Comparison of ENCODE assay signal across 9 cellular contexts in genomic region chr14:61252354-61253063, GRCh38. TPM values are rescaled to one million over a fixed set of nuclear protein-coding genes. Genes with fewer than 3 reads are reported as not detected.
DNase-seq lines count a peak whose midpoint lies in the region; ATAC-seq and TF ChIP-seq lines count a peak whose summit lies in the region.
"Had no signal": no experiment of that assay in that cellular context is flagged by ENCODE, and none has a peak within 500 bp of the region (broad histone marks: within the 10 kb centered on the region; RNA-seq: fewer than 3 reads in every experiment).

No MANE protein-coding gene starts in this region.

- H3K36me3 ChIP-seq in cardiac muscle cell = no peaks in the 10 kb centered on the region

- ATAC-seq in HG02759 (IDR thresholded peaks at IDR 0.05; ENCODE audit: unreplicated experiment) = peak; percentile 97
- peak; percentile 84 for ATAC-seq in activated naive CD8-positive, alpha-beta T cell treated with anti-CD3 and anti-CD28 coated beads, Interleukin-2, amount 10 ng/mL, durations not matched to agents 7 days and 5 days (ENCODE audit: low read depth)

- H3K27ac Mint-ChIP-seq in activated naive CD8-positive, alpha-beta T cell treated with anti-CD3 and anti-CD28 coated beads, Interleukin-2, amount 10 ng/mL, durations not matched to agents 7 days and 5 days = no peak overlapping the region
- H3K27ac Mint-ChIP-seq: stimulated activated naive CD8-positive, alpha-beta T cell treated with anti-CD3 and anti-CD28 coated beads, Interleukin-15, Interleukin-2, amounts not matched to agents 100 ng/mL and 50 ng/mL, for 24 hours had no signal

- POLR2A ChIA-PET in activated naive CD8-positive, alpha-beta T cell treated with anti-CD3 and anti-CD28 coated beads, Interleukin-2, amount 10 ng/mL, durations not matched to agents 7 days and 5 days (lab: Charles Lee) = no interaction called here

- DNase-seq in NCI-H1417 treated with DMSO at 0.1 percent for 48 hours (lab: John Stamatoyannopoulos, UW) = peak; percentile 47
- DNase-seq in SKM-1 treated with dmso at 0.1 percent for 144 hours (lab: John Stamatoyannopoulos, UW; ENCODE audit: unreplicated experiment) = peak; percentile 67
- peak; percentile 45 for DNase-seq in activated naive CD8-positive, alpha-beta T cell treated with anti-CD3 and anti-CD28 coated beads, Interleukin-2, amount 10 ng/mL, durations not matched to agents 7 days and 5 days
- DNase-seq in cardiac muscle cell (ENCODE audit: low read depth in 1 of 2, low spot score in 1 of 2) = peak; percentile 84 to 95
- DNase-seq in putamen (ENCODE audit: low spot score) = peak; percentile 71
- no peak for DNase-seq in cortex of kidney (lab: John Stamatoyannopoulos, UW)

- no peaks in the 10 kb centered on the region for H3K36me3 Mint-ChIP-seq in activated naive CD8-positive, alpha-beta T cell treated with anti-CD3 and anti-CD28 coated beads, Interleukin-2, amount 10 ng/mL, durations not matched to agents 7 days and 5 days

- no peak overlapping the region for H3K27ac ChIP-seq in cardiac muscle cell

- H3K4me3 ChIP-seq in cardiac muscle cell = no peak overlapping the region

- TF ChIP-seq CTCF in GM12874 (IDR thresholded peaks at IDR 0.05; ENCODE audit: insufficient read depth, low read depth, low read length) (peak; percentile 74), cardiac muscle cell (IDR thresholded peaks at IDR 0.05; ENCODE audit: low read depth, low read length) (peak; percentile 91)

- H3K4me3 Mint-ChIP-seq in activated naive CD8-positive, alpha-beta T cell treated with anti-CD3 and anti-CD28 coated beads, Interleukin-2, amount 10 ng/mL, durations not matched to agents 7 days and 5 days = no peak overlapping the region
- H3K4me3 Mint-ChIP-seq: stimulated activated naive CD8-positive, alpha-beta T cell treated with anti-CD3 and anti-CD28 coated beads, Interleukin-15, Interleukin-2, amounts not matched to agents 100 ng/mL and 50 ng/mL, for 24 hours had no signal

- no peaks in the 10 kb centered on the region for H3K9me3 Mint-ChIP-seq in activated naive CD8-positive, alpha-beta T cell treated with anti-CD3 and anti-CD28 coated beads, Interleukin-2, amount 10 ng/mL, durations not matched to agents 7 days and 5 days
- H3K9me3 Mint-ChIP-seq: stimulated activated naive CD8-positive, alpha-beta T cell treated with anti-CD3 and anti-CD28 coated beads, Interleukin-15, Interleukin-2, amounts not matched to agents 100 ng/mL and 50 ng/mL, for 24 hours had no signal

- peaks cover 11% of the 10 kb centered on the region for H3K4me1 Mint-ChIP-seq in activated naive CD8-positive, alpha-beta T cell treated with anti-CD3 and anti-CD28 coated beads, Interleukin-2, amount 10 ng/mL, durations not matched to agents 7 days and 5 days

- peaks cover 40% of the 10 kb centered on the region for H3K27me3 Mint-ChIP-seq in activated naive CD8-positive, alpha-beta T cell treated with anti-CD3 and anti-CD28 coated beads, Interleukin-2, amount 10 ng/mL, durations not matched to agents 7 days and 5 days

- H3K27me3 ChIP-seq in cardiac muscle cell = no peaks in the 10 kb centered on the region

- H3K9me3 ChIP-seq in cardiac muscle cell (ENCODE audit: low read depth) = no peaks in the 10 kb centered on the region

- peaks cover 4% of the 10 kb centered on the region for H3K4me1 ChIP-seq in cardiac muscle cell (ENCODE audit: low read depth)

RNA-seq across cellular contexts. Expression of gene TMEM30B, which starts 28.6 kb away (rescaled TPM):
- 1 to 10 TPM; 1.4 to 1.6 TPM for total RNA-seq in activated naive CD8-positive, alpha-beta T cell treated with anti-CD3 and anti-CD28 coated beads, Interleukin-2, amount 10 ng/mL, durations not matched to agents 7 days and 5 days
- total RNA-seq in cardiac muscle cell = 0.45 TPM in 1 of 2 replicates, not detected in the other
- 0.26 and 0.32 TPM in 2 replicates for polyA plus RNA-seq in cardiac muscle cell
